ENCODE assay signal across 12 cellular contexts in genomic region chr1:175297291-175297690, GRCh38.
A peak's percentile ranks its signal among the peaks of the same experiment; 100 is the strongest.
DNase-seq lines count a peak whose midpoint lies in the region; ATAC-seq lines count a peak whose summit lies in the region.
"Had no signal": no experiment of that assay in that cellular context is flagged by ENCODE, and none has a peak within 500 bp of the region (broad histone marks: within the 10 kb centered on the region; RNA-seq: fewer than 3 reads in every experiment).

No MANE protein-coding gene starts in this region.

- peaks cover 34% of the 10 kb centered on the region for H3K27me3 Mint-ChIP-seq in activated naive CD8-positive, alpha-beta T cell treated with anti-CD3 and anti-CD28 coated beads, Interleukin-2, amount 10 ng/mL, durations not matched to agents 7 days and 5 days
- H3K27me3 Mint-ChIP-seq in activated naive CD8-positive, alpha-beta T cell treated with anti-CD3 and anti-CD28 coated beads, Interleukin-2, amount 50 U/mL, for 24 hours = peaks cover 8% of the 10 kb centered on the region
- H3K27me3 Mint-ChIP-seq: B cell had no signal

- H3K4me3 Mint-ChIP-seq in activated naive CD8-positive, alpha-beta T cell treated with anti-CD3 and anti-CD28 coated beads, Interleukin-2, amount 10 ng/mL, durations not matched to agents 7 days and 5 days = no peak overlapping the region
- no peak overlapping the region for H3K4me3 Mint-ChIP-seq in activated naive CD8-positive, alpha-beta T cell treated with anti-CD3 and anti-CD28 coated beads, Interleukin-2, amount 50 U/mL, for 24 hours
- H3K4me3 Mint-ChIP-seq: B cell, H9 had no signal

- POLR2A ChIA-PET in activated naive CD8-positive, alpha-beta T cell treated with anti-CD3 and anti-CD28 coated beads, Interleukin-2, amount 10 ng/mL, durations not matched to agents 7 days and 5 days (lab: Charles Lee) = no interaction called here

- peaks cover 1% of the 10 kb centered on the region for H3K9me3 Mint-ChIP-seq in activated naive CD8-positive, alpha-beta T cell treated with anti-CD3 and anti-CD28 coated beads, Interleukin-2, amount 10 ng/mL, durations not matched to agents 7 days and 5 days
- H3K9me3 Mint-ChIP-seq in activated naive CD8-positive, alpha-beta T cell treated with anti-CD3 and anti-CD28 coated beads, Interleukin-2, amount 50 U/mL, for 24 hours = no peaks in the 10 kb centered on the region

- H3K36me3 Mint-ChIP-seq in activated naive CD8-positive, alpha-beta T cell treated with anti-CD3 and anti-CD28 coated beads, Interleukin-2, amount 10 ng/mL, durations not matched to agents 7 days and 5 days = no peaks in the 10 kb centered on the region
- no peaks in the 10 kb centered on the region for H3K36me3 Mint-ChIP-seq in activated naive CD8-positive, alpha-beta T cell treated with anti-CD3 and anti-CD28 coated beads, Interleukin-2, amount 50 U/mL, for 24 hours (ENCODE audit: low read depth)

- H3K4me1 Mint-ChIP-seq in activated naive CD8-positive, alpha-beta T cell treated with anti-CD3 and anti-CD28 coated beads, Interleukin-2, amount 10 ng/mL, durations not matched to agents 7 days and 5 days = peaks cover 16% of the 10 kb centered on the region
- H3K4me1 Mint-ChIP-seq in activated naive CD8-positive, alpha-beta T cell treated with anti-CD3 and anti-CD28 coated beads, Interleukin-2, amount 50 U/mL, for 24 hours = peaks cover 21% of the 10 kb centered on the region
- H3K4me1 Mint-ChIP-seq: H9 had no signal

- no peak for DNase-seq in activated naive CD8-positive, alpha-beta T cell treated with anti-CD3 and anti-CD28 coated beads, Interleukin-2, amount 10 ng/mL, durations not matched to agents 7 days and 5 days
- no peak for DNase-seq in activated naive CD8-positive, alpha-beta T cell treated with anti-CD3 and anti-CD28 coated beads, Interleukin-2, amount 50 U/mL, for 24 hours
- peak; percentile 73 for DNase-seq in Jurkat, Clone E6-1 (ENCODE audit: low read depth, low spot score)
- peak; percentile 50 for DNase-seq in central memory CD4-positive, alpha-beta T cell
- DNase-seq in SW480 (ENCODE audit: low spot score) (no peak), GM19240 (ENCODE audit: insufficient read length, low spot score) (no peak), ureter (ENCODE audit: low spot score) (no peak)
- DNase-seq: C1 segment of cervical spinal cord, DMS53, GOT3, H9 had no signal

- H3K4me3 ChIP-seq in Jurkat, Clone E6-1 (ENCODE audit: low read length) = no peak overlapping the region

- peak; percentile 58 for ATAC-seq in activated naive CD8-positive, alpha-beta T cell treated with anti-CD3 and anti-CD28 coated beads, Interleukin-2, amount 10 ng/mL, durations not matched to agents 7 days and 5 days (ENCODE audit: low read depth)
- no peak for ATAC-seq in activated naive CD8-positive, alpha-beta T cell treated with anti-CD3 and anti-CD28 coated beads, Interleukin-2, amount 50 U/mL, for 24 hours

- H3K27ac Mint-ChIP-seq in activated naive CD8-positive, alpha-beta T cell treated with anti-CD3 and anti-CD28 coated beads, Interleukin-2, amount 10 ng/mL, durations not matched to agents 7 days and 5 days = no peak overlapping the region
- no peak overlapping the region for H3K27ac Mint-ChIP-seq in activated naive CD8-positive, alpha-beta T cell treated with anti-CD3 and anti-CD28 coated beads, Interleukin-2, amount 50 U/mL, for 24 hours
- H3K27ac Mint-ChIP-seq: B cell, H9 had no signal

Comparison
In these comparisons a context has a peak if more than half of its experiments do, and no peak if none do; other contexts are left out.
1. DNase-seq: peak in Jurkat, Clone E6-1 (single experiment) and central memory CD4-positive, alpha-beta T cell (single experiment); none in activated naive CD8-positive, alpha-beta T cell treated with anti-CD3 and anti-CD28 coated beads, Interleukin-2, amount 10 ng/mL, durations not matched to agents 7 days and 5 days (single experiment), activated naive CD8-positive, alpha-beta T cell treated with anti-CD3 and anti-CD28 coated beads, Interleukin-2, amount 50 U/mL, for 24 hours (single experiment), SW480 (single experiment), GM19240 (single experiment) and ureter (single experiment).